Comparison of ENCODE assay signal across 9 cellular contexts in genomic region chr10:79116363-79116762, GRCh38. TPM values are rescaled to one million over a fixed set of nuclear protein-coding genes. Genes with fewer than 3 reads are reported as not detected.
DNase-seq lines count a peak whose midpoint lies in the region; ATAC-seq and TF ChIP-seq lines count a peak whose summit lies in the region.
"Had no signal": no experiment of that assay in that cellular context is flagged by ENCODE, and none has a peak within 500 bp of the region (broad histone marks: within the 10 kb centered on the region; RNA-seq: fewer than 3 reads in every experiment).

No MANE protein-coding gene starts in this region.

- H3K27me3 Mint-ChIP-seq in natural killer cell (ENCODE audit: low read depth in 2 of 2), result no peaks in the 10 kb centered on the region

- no peaks in the 10 kb centered on the region for H3K9me3 Mint-ChIP-seq in natural killer cell

- ATAC-seq in GM18498 (IDR thresholded peaks at IDR 0.05; ENCODE audit: unreplicated experiment) (peak; percentile 25), GM21528 (IDR thresholded peaks at IDR 0.05; ENCODE audit: low FRiP score, unreplicated experiment) (peak; percentile 18), HG03565 (IDR thresholded peaks at IDR 0.05; ENCODE audit: unreplicated experiment) (peak; percentile 15), natural killer cell (peak; percentile 70 to 77 (median 74))

- no peak for DNase-seq in natural killer cell
- no peak for DNase-seq in NCI-H345 treated with DMSO at 0.1 percent for 48 hours (lab: John Stamatoyannopoulos, UW; ENCODE audit: unreplicated experiment)
- DNase-seq in DMS 273 (lab: John Stamatoyannopoulos, UW; ENCODE audit: unreplicated experiment), result no peak
- DNase-seq in effector CD4-positive, alpha-beta T cell, result no peak
- DNase-seq in OCI-M2 (lab: John Stamatoyannopoulos, UW; ENCODE audit: unreplicated experiment), result no peak
- DNase-seq: activated CD4-positive, CD25-positive, alpha-beta regulatory T cell had no signal

- no peak for TF ChIP-seq CTCF in natural killer cell (IDR thresholded peaks at IDR 0.05)

- H3K4me3 Mint-ChIP-seq in natural killer cell, result peak overlapping the region; percentile 87

- intact Hi-C loops in natural killer cell (cut with micrococcal nuclease), result no loop called here

- no peaks in the 10 kb centered on the region for H3K36me3 Mint-ChIP-seq in natural killer cell

- H3K4me1 Mint-ChIP-seq in natural killer cell, result peaks cover 77 to 87% of the 10 kb centered on the region in 2 donors

- H3K27ac Mint-ChIP-seq in natural killer cell, result peak overlapping the region; percentile 73 to 86

RNA-seq across cellular contexts. Expression of gene ZMIZ1, which starts 47.6 kb away (rescaled TPM):
- 10 to 100 TPM; 36.5 to 51.5 (median 37.9) TPM for total RNA-seq in natural killer cell

Comparison
In these comparisons a context has a peak if more than half of its experiments do, and no peak if none do; other contexts are left out.
1. ATAC-seq: peak in every context shown above with its lines; median percentile 74 in natural killer cell; 25 in GM18498; 18 in GM21528; 15 in HG03565.